ENCODE assay signal across 8 cellular contexts in the genomic region with DNA sequence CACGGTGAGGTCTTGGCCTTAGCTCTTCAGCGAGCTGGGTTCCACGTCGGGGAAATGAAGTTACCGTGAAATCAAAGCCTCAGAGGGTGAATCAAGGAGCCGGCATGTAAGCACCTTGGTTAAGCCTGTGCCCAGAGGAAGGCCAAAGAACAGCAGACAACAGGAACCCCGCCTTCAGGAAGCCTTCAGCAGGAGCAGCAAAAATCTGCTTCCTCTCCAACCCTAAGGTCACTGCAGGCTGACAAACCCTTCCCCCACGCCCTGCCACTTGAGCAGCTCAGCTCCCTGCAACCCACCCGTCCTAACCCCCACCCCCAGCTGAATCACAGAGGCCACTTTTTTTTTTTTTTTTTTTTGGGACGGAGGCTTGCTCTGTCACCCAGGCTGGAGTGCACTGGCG.
A peak's percentile ranks its signal among the peaks of the same experiment; 100 is the strongest.
DNase-seq lines count a peak whose midpoint lies in the region; ATAC-seq lines count a peak whose summit lies in the region.

No MANE protein-coding gene starts in this region.

- no peak for ATAC-seq in HG02588 (IDR thresholded peaks at IDR 0.05; ENCODE audit: unreplicated experiment)

- H3K4me1 Mint-ChIP-seq in activated naive CD8-positive, alpha-beta T cell (ENCODE audit: low read depth): peaks cover 16% of the 10 kb centered on the region

- H3K4me3 Mint-ChIP-seq in activated naive CD8-positive, alpha-beta T cell: peak overlapping the region; percentile 63

- H3K36me3 Mint-ChIP-seq in activated naive CD8-positive, alpha-beta T cell: no peaks in the 10 kb centered on the region

- H3K27me3 Mint-ChIP-seq in activated naive CD8-positive, alpha-beta T cell: no peaks in the 10 kb centered on the region

- peak; percentile 66 for DNase-seq in activated CD8-positive, alpha-beta memory T cell treated with anti-CD3 and anti-CD28 coated beads for 24 hours
- no peak for DNase-seq in activated CD8-positive, alpha-beta memory T cell treated with anti-CD3 and anti-CD28 coated beads, Interleukin-2, amount 50 U/mL, for 48 hours
- peak; percentile 25 for DNase-seq in medulla oblongata (ENCODE audit: extremely low spot score)
- DNase-seq in NCI-H2196 treated with DMSO at 0.1 percent for 48 hours (lab: John Stamatoyannopoulos, UW; ENCODE audit: unreplicated experiment): no peak
- DNase-seq in NCI-H146 (lab: John Stamatoyannopoulos, UW): no peak
- no peak for DNase-seq in EL

- peak overlapping the region; percentile 51 for H3K27ac Mint-ChIP-seq in activated naive CD8-positive, alpha-beta T cell

- H3K9me3 Mint-ChIP-seq in activated naive CD8-positive, alpha-beta T cell (ENCODE audit: low read depth): no peaks in the 10 kb centered on the region

Comparison
In these comparisons a context has a peak if more than half of its experiments do, and no peak if none do; other contexts are left out.
1. DNase-seq: peak in activated CD8-positive, alpha-beta memory T cell treated with anti-CD3 and anti-CD28 coated beads for 24 hours (single experiment) and medulla oblongata (single experiment); none in activated CD8-positive, alpha-beta memory T cell treated with anti-CD3 and anti-CD28 coated beads, Interleukin-2, amount 50 U/mL, for 48 hours (single experiment), NCI-H2196 treated with DMSO at 0.1 percent for 48 hours (single experiment), NCI-H146 (single experiment) and EL (single experiment).